In the genomic region with DNA sequence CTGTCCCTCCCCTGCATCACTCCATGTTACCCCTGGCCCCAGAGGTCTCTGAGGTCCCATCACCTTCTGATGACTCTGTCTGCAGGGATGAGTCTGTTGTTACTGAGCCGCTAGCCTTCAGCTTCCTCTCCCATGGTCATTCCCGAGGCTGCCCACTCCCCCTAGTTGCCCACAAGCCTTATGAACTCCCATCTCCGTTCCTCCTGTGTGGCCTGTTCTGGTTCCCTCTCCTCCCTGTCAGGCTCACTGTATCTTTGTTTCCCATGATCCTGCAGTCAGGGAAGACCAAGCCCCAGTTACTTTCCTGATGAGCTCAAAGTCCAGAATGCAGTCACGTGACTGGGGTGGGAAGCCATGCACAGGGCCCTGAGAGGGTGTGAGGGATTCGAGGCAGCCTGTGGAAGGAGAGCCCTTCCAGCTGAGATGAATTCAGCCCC, we compare ENCODE assay signal across 1 cellular context.
TF ChIP-seq lines count a peak whose summit lies in the region.

No MANE protein-coding gene starts in this region.

TF ChIP-seq in H1, 55 proteins besides CTCF, POLR2A, EP300 and RAD21:
- TF ChIP-seq SP4 (IDR thresholded peaks at IDR 0.05; ENCODE audit: low read length) (no peak), HDAC6 (IDR thresholded peaks at IDR 0.05; ENCODE audit: low read depth, low read length) (no peak), CHD2 (IDR thresholded peaks at IDR 0.05; ENCODE audit: low read length) (no peak), RXRA (IDR thresholded peaks at IDR 0.05; ENCODE audit: insufficient read depth, low read depth, low read length) (no peak)
